ENCODE assay signal across 8 cellular contexts in genomic region chr4:147617173-147617840, GRCh38. TPM values are rescaled to one million over a fixed set of nuclear protein-coding genes. Genes with fewer than 3 reads are reported as not detected.
DNase-seq lines count a peak whose midpoint lies in the region; ATAC-seq and TF ChIP-seq lines count a peak whose summit lies in the region.

Gene TMEM184C (plus strand): TSS chr4:147617397. CDS start chr4:147617957, 560 bp downstream.

- peak; percentile 98 for ATAC-seq in RWPE2 (ENCODE audit: low read depth)
- ATAC-seq in naive thymus-derived CD8-positive, alpha-beta T cell: peak; percentile 93 to 96

- peaks cover 7% of the 10 kb centered on the region for H3K4me1 ChIP-seq in RWPE2 (ENCODE audit: insufficient read depth, poor library complexity, severe bottlenecking)

- H3K27me3 Mint-ChIP-seq in activated T-helper 2 cell treated with anti-CD3 and anti-CD28 coated beads, Interferon-gamma antibody, Interleukin-2, Interleukin-4, amounts not matched to agents 10 μg/mL and 5 μg/mL and 100 μg/mL, durations not matched to agents 14 hours and 24 hours and 36 hours (ENCODE audit: low read depth): peaks cover 15% of the 10 kb centered on the region
- peaks cover 0 to 10% (median 0%) of the 10 kb centered on the region in 5 donors for H3K27me3 Mint-ChIP-seq in naive thymus-derived CD8-positive, alpha-beta T cell

- TF ChIP-seq CTCF in RWPE2 (IDR thresholded peaks at IDR 0.05; ENCODE audit: poor library complexity, severe bottlenecking) (no peak), fibroblast of mammary gland (conservative IDR thresholded peaks at IDR 0.05; ENCODE audit: control insufficient read depth, insufficient read depth, low read depth, low read length) (no peak)

- peak within 1 kb of the TSS; percentile 61 for H3K4me3 ChIP-seq in RWPE2 (ENCODE audit: severe bottlenecking)
- H3K4me3 ChIP-seq in fibroblast of mammary gland (ENCODE audit: control insufficient read depth, low read depth, low read length): peak within 1 kb of the TSS; percentile 97

- DNase-seq in EH (ENCODE audit: low read depth) (peak; percentile 95), H4 (ENCODE audit: low spot score) (peak; percentile 92), LoVo (ENCODE audit: low spot score) (peak; percentile 96), RWPE2 (ENCODE audit: low spot score) (peak; percentile 97), fibroblast of mammary gland (ENCODE audit: low read depth) (peak; percentile 89)
- DNase-seq in activated T-helper 2 cell treated with anti-CD3 and anti-CD28 coated beads, Interferon-gamma antibody, Interleukin-2, Interleukin-4, amounts not matched to agents 10 μg/mL and 5 μg/mL and 100 μg/mL, durations not matched to agents 14 hours and 24 hours and 36 hours (ENCODE audit: low spot score): peak; percentile 97
- peak; percentile 95 to 99 (median 98) for DNase-seq in naive thymus-derived CD8-positive, alpha-beta T cell
- DNase-seq in stimulated activated naive CD4-positive, alpha-beta T cell (lab: John Stamatoyannopoulos, UW): peak; percentile 96 to 97 (median 96)

- POLR2A ChIA-PET in naive thymus-derived CD8-positive, alpha-beta T cell (lab: Charles Lee): interaction anchor here (0.6 to 3.3 kb wide), 9 partner anchors 10 to 826 kb away, joined by 3 to 54 read pairs (median 4); partner anchors contain the start of genes ARHGAP10, NR3C2 and PRMT9

- peak within 1 kb of the TSS; percentile 99 for H3K4me3 Mint-ChIP-seq in activated T-helper 2 cell treated with anti-CD3 and anti-CD28 coated beads, Interferon-gamma antibody, Interleukin-2, Interleukin-4, amounts not matched to agents 10 μg/mL and 5 μg/mL and 100 μg/mL, durations not matched to agents 14 hours and 24 hours and 36 hours (ENCODE audit: low read depth)
- peak within 1 kb of the TSS; percentile 92 to 99 (median 96) for H3K4me3 Mint-ChIP-seq in naive thymus-derived CD8-positive, alpha-beta T cell

- peaks cover 18% of the 10 kb centered on the region for H3K36me3 ChIP-seq in RWPE2 (ENCODE audit: low read depth)

- peaks cover 23% of the 10 kb centered on the region for H3K36me3 Mint-ChIP-seq in activated T-helper 2 cell treated with anti-CD3 and anti-CD28 coated beads, Interferon-gamma antibody, Interleukin-2, Interleukin-4, amounts not matched to agents 10 μg/mL and 5 μg/mL and 100 μg/mL, durations not matched to agents 14 hours and 24 hours and 36 hours (ENCODE audit: low read depth)
- H3K36me3 Mint-ChIP-seq in naive thymus-derived CD8-positive, alpha-beta T cell: peaks cover 3 to 22% (median 6%) of the 10 kb centered on the region in 3 donors

- intact Hi-C loops in activated T-helper 2 cell treated with anti-CD3 and anti-CD28 coated beads, Interferon-gamma antibody, Interleukin-2, Interleukin-4, amounts not matched to agents 10 μg/mL and 5 μg/mL and 100 μg/mL, durations not matched to agents 14 hours and 24 hours and 36 hours (cut with micrococcal nuclease): loop anchor here (1.0 to 10.0 kb wide), 5 partner anchors 67 to 825 kb away; partner anchors contain the start of genes ARHGAP10, NR3C2 and PRMT9

- H3K9me3 Mint-ChIP-seq in activated T-helper 2 cell treated with anti-CD3 and anti-CD28 coated beads, Interferon-gamma antibody, Interleukin-2, Interleukin-4, amounts not matched to agents 10 μg/mL and 5 μg/mL and 100 μg/mL, durations not matched to agents 14 hours and 24 hours and 36 hours: no peaks in the 10 kb centered on the region
- no peaks in the 10 kb centered on the region for H3K9me3 Mint-ChIP-seq in naive thymus-derived CD8-positive, alpha-beta T cell

- no peaks in the 10 kb centered on the region for H3K27me3 ChIP-seq in RWPE2 (ENCODE audit: insufficient read depth, poor library complexity, severe bottlenecking)

- peak within 1 kb of the TSS; percentile 42 for H3K27ac ChIP-seq in RWPE2 (ENCODE audit: poor library complexity, severe bottlenecking)

- peaks cover 19% of the 10 kb centered on the region for H3K4me1 Mint-ChIP-seq in activated T-helper 2 cell treated with anti-CD3 and anti-CD28 coated beads, Interferon-gamma antibody, Interleukin-2, Interleukin-4, amounts not matched to agents 10 μg/mL and 5 μg/mL and 100 μg/mL, durations not matched to agents 14 hours and 24 hours and 36 hours (ENCODE audit: low read depth)
- peaks cover 22 to 52% (median 36%) of the 10 kb centered on the region in 4 donors for H3K4me1 Mint-ChIP-seq in naive thymus-derived CD8-positive, alpha-beta T cell

- H3K9me3 ChIP-seq in RWPE2 (ENCODE audit: severe bottlenecking): no peaks in the 10 kb centered on the region

- peak within 1 kb of the TSS; percentile 98 for H3K27ac Mint-ChIP-seq in activated T-helper 2 cell treated with anti-CD3 and anti-CD28 coated beads, Interferon-gamma antibody, Interleukin-2, Interleukin-4, amounts not matched to agents 10 μg/mL and 5 μg/mL and 100 μg/mL, durations not matched to agents 14 hours and 24 hours and 36 hours
- H3K27ac Mint-ChIP-seq in naive thymus-derived CD8-positive, alpha-beta T cell: peak within 1 kb of the TSS; percentile 95 to 99 (median 98)

RNA-seq across cellular contexts. Expression of gene TMEM184C, which starts in this region (rescaled TPM):
- total RNA-seq in H4 (2014; rRNA removed; shearing (Covaris generic)): 37.9 and 41.9 TPM in 2 replicates
- 20.4 and 22.0 TPM in 2 replicates for total RNA-seq in activated T-helper 2 cell treated with anti-CD3 and anti-CD28 coated beads, Interferon-gamma antibody, Interleukin-2, Interleukin-4, amounts not matched to agents 10 μg/mL and 5 μg/mL and 100 μg/mL, durations not matched to agents 14 hours and 24 hours and 36 hours
- 10 to 100 TPM; 21.8 to 27.9 TPM for total RNA-seq in naive thymus-derived CD8-positive, alpha-beta T cell
- 10 to 100 TPM; 12.6 to 27.9 (median 16.6) TPM for polyA plus RNA-seq in naive thymus-derived CD8-positive, alpha-beta T cell

Comparison
In these comparisons a context has a peak if more than half of its experiments do, and no peak if none do; other contexts are left out.
1. Peak in every context shown above with its lines: DNase-seq, ATAC-seq, H3K4me3 ChIP-seq and H3K27ac ChIP-seq.